Comparison of ENCODE assay signal across 1 cellular context in genomic region chr15:75455982-75456531, GRCh38.
TF ChIP-seq lines count a peak whose summit lies in the region.

No MANE protein-coding gene starts in this region.

TF ChIP-seq in HepG2, 621 proteins besides CTCF, POLR2A, EP300 and RAD21 (continued from another document and continues in another):
- TF ChIP-seq MTA1 (CRISPR knock-in tag; IDR thresholded peaks at IDR 0.05; ENCODE audit: borderline replicate concordance) = no peak
- 0 out of 2 replicates have a peak, but pooled peaks have one; percentile 2 for TF ChIP-seq ZNF605 (CRISPR knock-in tag; IDR thresholded peaks at IDR 0.05)
- TF ChIP-seq ZNF816 (CRISPR knock-in tag; IDR thresholded peaks at IDR 0.05; ENCODE audit: borderline replicate concordance) = 0 out of 2 replicates have a peak, but pooled peaks have one; percentile 36
- peak; percentile 49; the same call in 1 of the 2 replicates for TF ChIP-seq CREM (IDR thresholded peaks at IDR 0.05)
- TF ChIP-seq CREM (CRISPR knock-in tag; IDR thresholded peaks at IDR 0.05) = no peak
- no peak for TF ChIP-seq ZNF101 (CRISPR knock-in tag; IDR thresholded peaks at IDR 0.05; ENCODE audit: borderline replicate concordance, low read depth)
- no peak for TF ChIP-seq CAMTA2 (CRISPR knock-in tag; IDR thresholded peaks at IDR 0.05; ENCODE audit: borderline replicate concordance)
- TF ChIP-seq IKZF1 (IDR thresholded peaks at IDR 0.05) = no peak
- no peak for TF ChIP-seq NKX3-1 (CRISPR knock-in tag; IDR thresholded peaks at IDR 0.05)
- TF ChIP-seq GABPB1 (CRISPR knock-in tag; IDR thresholded peaks at IDR 0.05) = 0 out of 2 replicates have a peak, but pooled peaks have one; percentile 23
- TF ChIP-seq, protein P1, sequence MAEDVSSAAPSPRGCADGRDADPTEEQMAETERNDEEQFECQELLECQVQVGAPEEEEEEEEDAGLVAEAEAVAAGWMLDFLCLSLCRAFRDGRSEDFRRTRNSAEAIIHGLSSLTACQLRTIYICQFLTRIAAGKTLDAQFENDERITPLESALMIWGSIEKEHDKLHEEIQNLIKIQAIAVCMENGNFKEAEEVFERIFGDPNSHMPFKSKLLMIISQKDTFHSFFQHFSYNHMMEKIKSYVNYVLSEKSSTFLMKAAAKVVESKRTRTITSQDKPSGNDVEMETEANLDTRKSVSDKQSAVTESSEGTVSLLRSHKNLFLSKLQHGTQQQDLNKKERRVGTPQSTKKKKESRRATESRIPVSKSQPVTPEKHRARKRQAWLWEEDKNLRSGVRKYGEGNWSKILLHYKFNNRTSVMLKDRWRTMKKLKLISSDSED (CRISPR knock-in tag; IDR thresholded peaks at IDR 0.05) = no peak
- no peak for TF ChIP-seq SP1 (IDR thresholded peaks at IDR 0.05)
- TF ChIP-seq SP1 (CRISPR knock-in tag; IDR thresholded peaks at IDR 0.05) = no peak; the same call in 1 of the 2 replicates
- no peak for TF ChIP-seq CBX1 (IDR thresholded peaks at IDR 0.05; ENCODE audit: low read depth)
- 0 out of 2 replicates have a peak, but pooled peaks have one; percentile 49 for TF ChIP-seq RFXAP (CRISPR knock-in tag; IDR thresholded peaks at IDR 0.05; ENCODE audit: borderline replicate concordance)
- TF ChIP-seq SATB2 (CRISPR knock-in tag; IDR thresholded peaks at IDR 0.05) = no peak
- peak; percentile 32; the same call in 1 of the 2 replicates for TF ChIP-seq TAF1 (CRISPR knock-in tag; IDR thresholded peaks at IDR 0.05)
- no peak for TF ChIP-seq ZNF121 (CRISPR knock-in tag; IDR thresholded peaks at IDR 0.05)
- TF ChIP-seq, protein P2, sequence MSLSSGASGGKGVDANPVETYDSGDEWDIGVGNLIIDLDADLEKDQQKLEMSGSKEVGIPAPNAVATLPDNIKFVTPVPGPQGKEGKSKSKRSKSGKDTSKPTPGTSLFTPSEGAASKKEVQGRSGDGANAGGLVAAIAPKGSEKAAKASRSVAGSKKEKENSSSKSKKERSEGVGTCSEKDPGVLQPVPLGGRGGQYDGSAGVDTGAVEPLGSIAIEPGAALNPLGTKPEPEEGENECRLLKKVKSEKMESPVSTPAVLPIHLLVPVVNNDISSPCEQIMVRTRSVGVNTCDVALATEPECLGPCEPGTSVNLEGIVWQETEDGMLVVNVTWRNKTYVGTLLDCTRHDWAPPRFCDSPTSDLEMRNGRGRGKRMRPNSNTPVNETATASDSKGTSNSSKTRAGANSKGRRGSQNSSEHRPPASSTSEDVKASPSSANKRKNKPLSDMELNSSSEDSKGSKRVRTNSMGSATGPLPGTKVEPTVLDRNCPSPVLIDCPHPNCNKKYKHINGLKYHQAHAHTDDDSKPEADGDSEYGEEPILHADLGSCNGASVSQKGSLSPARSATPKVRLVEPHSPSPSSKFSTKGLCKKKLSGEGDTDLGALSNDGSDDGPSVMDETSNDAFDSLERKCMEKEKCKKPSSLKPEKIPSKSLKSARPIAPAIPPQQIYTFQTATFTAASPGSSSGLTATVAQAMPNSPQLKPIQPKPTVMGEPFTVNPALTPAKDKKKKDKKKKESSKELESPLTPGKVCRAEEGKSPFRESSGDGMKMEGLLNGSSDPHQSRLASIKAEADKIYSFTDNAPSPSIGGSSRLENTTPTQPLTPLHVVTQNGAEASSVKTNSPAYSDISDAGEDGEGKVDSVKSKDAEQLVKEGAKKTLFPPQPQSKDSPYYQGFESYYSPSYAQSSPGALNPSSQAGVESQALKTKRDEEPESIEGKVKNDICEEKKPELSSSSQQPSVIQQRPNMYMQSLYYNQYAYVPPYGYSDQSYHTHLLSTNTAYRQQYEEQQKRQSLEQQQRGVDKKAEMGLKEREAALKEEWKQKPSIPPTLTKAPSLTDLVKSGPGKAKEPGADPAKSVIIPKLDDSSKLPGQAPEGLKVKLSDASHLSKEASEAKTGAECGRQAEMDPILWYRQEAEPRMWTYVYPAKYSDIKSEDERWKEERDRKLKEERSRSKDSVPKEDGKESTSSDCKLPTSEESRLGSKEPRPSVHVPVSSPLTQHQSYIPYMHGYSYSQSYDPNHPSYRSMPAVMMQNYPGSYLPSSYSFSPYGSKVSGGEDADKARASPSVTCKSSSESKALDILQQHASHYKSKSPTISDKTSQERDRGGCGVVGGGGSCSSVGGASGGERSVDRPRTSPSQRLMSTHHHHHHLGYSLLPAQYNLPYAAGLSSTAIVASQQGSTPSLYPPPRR (CRISPR knock-in tag; IDR thresholded peaks at IDR 0.05; ENCODE audit: borderline replicate concordance) = no peak
- TF ChIP-seq PHF20 (CRISPR knock-in tag; IDR thresholded peaks at IDR 0.05) = no peak
- TF ChIP-seq, protein P3, sequence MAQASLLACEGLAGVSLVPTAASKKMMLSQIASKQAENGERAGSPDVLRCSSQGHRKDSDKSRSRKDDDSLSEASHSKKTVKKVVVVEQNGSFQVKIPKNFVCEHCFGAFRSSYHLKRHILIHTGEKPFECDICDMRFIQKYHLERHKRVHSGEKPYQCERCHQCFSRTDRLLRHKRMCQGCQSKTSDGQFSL (CRISPR knock-in tag; IDR thresholded peaks at IDR 0.05) = no peak
- TF ChIP-seq CBX5 (CRISPR knock-in tag; IDR thresholded peaks at IDR 0.05; ENCODE audit: borderline replicate concordance) = no peak
- TF ChIP-seq SIX4 (CRISPR knock-in tag; IDR thresholded peaks at IDR 0.05) = no peak
- peak; percentile 54 for TF ChIP-seq ZNF777 (CRISPR knock-in tag; IDR thresholded peaks at IDR 0.05)
- no peak for TF ChIP-seq SNAPC2 (CRISPR knock-in tag; IDR thresholded peaks at IDR 0.05)
- TF ChIP-seq, protein P4, sequence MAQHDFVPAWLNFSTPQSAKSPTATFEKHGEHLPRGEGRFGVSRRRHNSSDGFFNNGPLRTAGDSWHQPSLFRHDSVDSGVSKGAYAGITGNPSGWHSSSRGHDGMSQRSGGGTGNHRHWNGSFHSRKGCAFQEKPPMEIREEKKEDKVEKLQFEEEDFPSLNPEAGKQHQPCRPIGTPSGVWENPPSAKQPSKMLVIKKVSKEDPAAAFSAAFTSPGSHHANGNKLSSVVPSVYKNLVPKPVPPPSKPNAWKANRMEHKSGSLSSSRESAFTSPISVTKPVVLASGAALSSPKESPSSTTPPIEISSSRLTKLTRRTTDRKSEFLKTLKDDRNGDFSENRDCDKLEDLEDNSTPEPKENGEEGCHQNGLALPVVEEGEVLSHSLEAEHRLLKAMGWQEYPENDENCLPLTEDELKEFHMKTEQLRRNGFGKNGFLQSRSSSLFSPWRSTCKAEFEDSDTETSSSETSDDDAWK (CRISPR knock-in tag; IDR thresholded peaks at IDR 0.05) = no peak
- no peak for TF ChIP-seq ZBTB21 (CRISPR knock-in tag; IDR thresholded peaks at IDR 0.05)
- TF ChIP-seq NR2C2 (CRISPR knock-in tag; IDR thresholded peaks at IDR 0.05; ENCODE audit: borderline replicate concordance) = no peak
- no peak for TF ChIP-seq EED (CRISPR knock-in tag; IDR thresholded peaks at IDR 0.05)
- TF ChIP-seq U2AF1 (optimal IDR thresholded peaks at IDR 0.05; ENCODE audit: low read depth, low read length) = no peak
- peak; percentile 14; the same call in 1 of the 2 replicates for TF ChIP-seq ELF3 (CRISPR knock-in tag; IDR thresholded peaks at IDR 0.05)
- no peak for TF ChIP-seq TSC22D2 (CRISPR knock-in tag; IDR thresholded peaks at IDR 0.05; ENCODE audit: borderline replicate concordance)
- peak; percentile 34; the same call in 1 of the 2 replicates for TF ChIP-seq SALL2 (CRISPR knock-in tag; IDR thresholded peaks at IDR 0.05)
- TF ChIP-seq BCL6 (CRISPR knock-in tag; IDR thresholded peaks at IDR 0.05) = no peak
- TF ChIP-seq ZFP36L2 (CRISPR knock-in tag; IDR thresholded peaks at IDR 0.05) = no peak
- no peak for TF ChIP-seq HMGA1 (CRISPR knock-in tag; conservative IDR thresholded peaks at IDR 0.05)
- TF ChIP-seq SALL1 (CRISPR knock-in tag; IDR thresholded peaks at IDR 0.05) = peak; percentile 48
- peak; percentile 43 for TF ChIP-seq ASH2L (IDR thresholded peaks at IDR 0.05; ENCODE audit: insufficient read length, low read depth, low read length)
- no peak for TF ChIP-seq ETV6 (CRISPR knock-in tag; conservative IDR thresholded peaks at IDR 0.05)
- no peak for TF ChIP-seq MATR3 (CRISPR knock-in tag; IDR thresholded peaks at IDR 0.05)
- no peak for TF ChIP-seq ZNF530 (CRISPR knock-in tag; IDR thresholded peaks at IDR 0.05; ENCODE audit: low read depth)
- TF ChIP-seq, protein P5, sequence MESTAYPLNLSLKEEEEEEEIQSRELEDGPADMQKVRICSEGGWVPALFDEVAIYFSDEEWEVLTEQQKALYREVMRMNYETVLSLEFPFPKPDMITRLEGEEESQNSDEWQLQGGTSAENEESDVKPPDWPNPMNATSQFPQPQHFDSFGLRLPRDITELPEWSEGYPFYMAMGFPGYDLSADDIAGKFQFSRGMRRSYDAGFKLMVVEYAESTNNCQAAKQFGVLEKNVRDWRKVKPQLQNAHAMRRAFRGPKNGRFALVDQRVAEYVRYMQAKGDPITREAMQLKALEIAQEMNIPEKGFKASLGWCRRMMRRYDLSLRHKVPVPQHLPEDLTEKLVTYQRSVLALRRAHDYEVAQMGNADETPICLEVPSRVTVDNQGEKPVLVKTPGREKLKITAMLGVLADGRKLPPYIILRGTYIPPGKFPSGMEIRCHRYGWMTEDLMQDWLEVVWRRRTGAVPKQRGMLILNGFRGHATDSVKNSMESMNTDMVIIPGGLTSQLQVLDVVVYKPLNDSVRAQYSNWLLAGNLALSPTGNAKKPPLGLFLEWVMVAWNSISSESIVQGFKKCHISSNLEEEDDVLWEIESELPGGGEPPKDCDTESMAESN (CRISPR knock-in tag; conservative IDR thresholded peaks at IDR 0.05) = 0 out of 2 replicates have a peak, but pooled peaks have one; percentile 6
- TF ChIP-seq POLR2G (IDR thresholded peaks at IDR 0.05; ENCODE audit: low read depth, low read length) = peak; percentile 59
- no peak for TF ChIP-seq ZNF564 (CRISPR knock-in tag; IDR thresholded peaks at IDR 0.05)
- TF ChIP-seq NCOA1 (CRISPR knock-in tag; IDR thresholded peaks at IDR 0.05) = no peak
- TF ChIP-seq, protein P6, sequence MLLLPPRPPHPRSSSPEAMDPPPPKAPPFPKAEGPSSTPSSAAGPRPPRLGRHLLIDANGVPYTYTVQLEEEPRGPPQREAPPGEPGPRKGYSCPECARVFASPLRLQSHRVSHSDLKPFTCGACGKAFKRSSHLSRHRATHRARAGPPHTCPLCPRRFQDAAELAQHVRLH (CRISPR knock-in tag; IDR thresholded peaks at IDR 0.05; ENCODE audit: borderline replicate concordance, low read depth) = peak; percentile 15; the same call in 1 of the 2 replicates
- no peak for TF ChIP-seq ZNF251 (CRISPR knock-in tag; IDR thresholded peaks at IDR 0.05)
- TF ChIP-seq ZNF709 (CRISPR knock-in tag; IDR thresholded peaks at IDR 0.05) = no peak
- no peak; the same call in 1 of the 2 replicates for TF ChIP-seq ARID3A (IDR thresholded peaks at IDR 0.05; ENCODE audit: low read depth, low read length)
- peak; percentile 31; the same call in 1 of the 2 replicates for TF ChIP-seq MYC (CRISPR knock-in tag; IDR thresholded peaks at IDR 0.05; ENCODE audit: borderline replicate concordance)
- TF ChIP-seq ZNF720 (CRISPR knock-in tag; IDR thresholded peaks at IDR 0.05) = no peak
- no peak for TF ChIP-seq KAT8 (CRISPR knock-in tag; IDR thresholded peaks at IDR 0.05)
- 0 out of 2 replicates have a peak, but pooled peaks have one; percentile 56 for TF ChIP-seq ZIK1 (CRISPR knock-in tag; IDR thresholded peaks at IDR 0.05; ENCODE audit: borderline replicate concordance, low read depth)
- no peak for TF ChIP-seq PPARG (CRISPR knock-in tag; conservative IDR thresholded peaks at IDR 0.05)
- TF ChIP-seq HIC2 (CRISPR knock-in tag; IDR thresholded peaks at IDR 0.05; ENCODE audit: low read depth) = no peak
- TF ChIP-seq ZNF124 (CRISPR knock-in tag; IDR thresholded peaks at IDR 0.05) = no peak
- TF ChIP-seq, protein P7, sequence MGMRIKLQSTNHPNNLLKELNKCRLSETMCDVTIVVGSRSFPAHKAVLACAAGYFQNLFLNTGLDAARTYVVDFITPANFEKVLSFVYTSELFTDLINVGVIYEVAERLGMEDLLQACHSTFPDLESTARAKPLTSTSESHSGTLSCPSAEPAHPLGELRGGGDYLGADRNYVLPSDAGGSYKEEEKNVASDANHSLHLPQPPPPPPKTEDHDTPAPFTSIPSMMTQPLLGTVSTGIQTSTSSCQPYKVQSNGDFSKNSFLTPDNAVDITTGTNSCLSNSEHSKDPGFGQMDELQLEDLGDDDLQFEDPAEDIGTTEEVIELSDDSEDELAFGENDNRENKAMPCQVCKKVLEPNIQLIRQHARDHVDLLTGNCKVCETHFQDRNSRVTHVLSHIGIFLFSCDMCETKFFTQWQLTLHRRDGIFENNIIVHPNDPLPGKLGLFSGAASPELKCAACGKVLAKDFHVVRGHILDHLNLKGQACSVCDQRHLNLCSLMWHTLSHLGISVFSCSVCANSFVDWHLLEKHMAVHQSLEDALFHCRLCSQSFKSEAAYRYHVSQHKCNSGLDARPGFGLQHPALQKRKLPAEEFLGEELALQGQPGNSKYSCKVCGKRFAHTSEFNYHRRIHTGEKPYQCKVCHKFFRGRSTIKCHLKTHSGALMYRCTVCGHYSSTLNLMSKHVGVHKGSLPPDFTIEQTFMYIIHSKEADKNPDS (CRISPR knock-in tag; IDR thresholded peaks at IDR 0.05) = no peak
- no peak for TF ChIP-seq ARHGAP35 (CRISPR knock-in tag; IDR thresholded peaks at IDR 0.05; ENCODE audit: borderline replicate concordance)
- TF ChIP-seq ERF (CRISPR knock-in tag; IDR thresholded peaks at IDR 0.05) = 0 out of 2 replicates have a peak, but pooled peaks have one; percentile 9
